ENCODE assay signal across 1 cellular context in genomic region chr2:62736899-62737559, GRCh38.
TF ChIP-seq lines count a peak whose summit lies in the region.

No MANE protein-coding gene starts in this region.

TF ChIP-seq in HepG2, 621 proteins besides CTCF, POLR2A, EP300 and RAD21:
- TF ChIP-seq ZEB1 (IDR thresholded peaks at IDR 0.05; ENCODE audit: insufficient replicate concordance, low read depth) (no peak), HNF4A (CRISPR knock-in tag; IDR thresholded peaks at IDR 0.05) (peak; percentile 58; the same call in 1 of the 2 replicates), ZFP82 (CRISPR knock-in tag; IDR thresholded peaks at IDR 0.05; ENCODE audit: borderline replicate concordance) (no peak), ZBTB26 (CRISPR knock-in tag; IDR thresholded peaks at IDR 0.05; ENCODE audit: borderline replicate concordance) (no peak), ZBTB33 (CRISPR knock-in tag; IDR thresholded peaks at IDR 0.05) (peak; percentile 92), ZMYM4 (CRISPR knock-in tag; IDR thresholded peaks at IDR 0.05) (peak; percentile 58; the same call in 1 of the 2 replicates), POGZ (CRISPR knock-in tag; IDR thresholded peaks at IDR 0.05) (peak; percentile 61), HINFP (CRISPR knock-in tag; IDR thresholded peaks at IDR 0.05; ENCODE audit: low read depth) (no peak), ZSCAN22 (CRISPR knock-in tag; IDR thresholded peaks at IDR 0.05) (no peak), THAP11 (CRISPR knock-in tag; IDR thresholded peaks at IDR 0.05) (no peak), TARDBP (CRISPR knock-in tag; IDR thresholded peaks at IDR 0.05) (no peak), NR1H2 (CRISPR knock-in tag; IDR thresholded peaks at IDR 0.05; ENCODE audit: borderline replicate concordance, low read depth) (no peak), ZBTB46 (CRISPR knock-in tag; IDR thresholded peaks at IDR 0.05; ENCODE audit: borderline replicate concordance) (no peak), SMAD1 (CRISPR knock-in tag; IDR thresholded peaks at IDR 0.05; ENCODE audit: borderline replicate concordance, low read depth) (no peak), TBL1XR1 (IDR thresholded peaks at IDR 0.05; ENCODE audit: borderline replicate concordance, low read length, partially characterized antibody) (no peak), AGO1 (IDR thresholded peaks at IDR 0.05; ENCODE audit: low read depth, low read length, poor library complexity, severe bottlenecking) (no peak), E2F2 (CRISPR knock-in tag; IDR thresholded peaks at IDR 0.05; ENCODE audit: borderline replicate concordance) (no peak), ZBTB43 (CRISPR knock-in tag; conservative IDR thresholded peaks at IDR 0.05) (0 out of 2 replicates have a peak, but pooled peaks have one; percentile 11), NFYB (CRISPR knock-in tag; IDR thresholded peaks at IDR 0.05) (no peak), ZBTB34 (CRISPR knock-in tag; IDR thresholded peaks at IDR 0.05) (no peak), ZBTB2 (CRISPR knock-in tag; IDR thresholded peaks at IDR 0.05; ENCODE audit: low read depth) (no peak), KLF9 (CRISPR knock-in tag; IDR thresholded peaks at IDR 0.05; ENCODE audit: low read depth) (no peak), POLR2AphosphoS2 (IDR thresholded peaks at IDR 0.05; ENCODE audit: low read depth, low read length) (no peak), ZFP41 (CRISPR knock-in tag; IDR thresholded peaks at IDR 0.05; ENCODE audit: borderline replicate concordance) (no peak)
